ENCODE assay signal across 1 cellular context in the genomic region with DNA sequence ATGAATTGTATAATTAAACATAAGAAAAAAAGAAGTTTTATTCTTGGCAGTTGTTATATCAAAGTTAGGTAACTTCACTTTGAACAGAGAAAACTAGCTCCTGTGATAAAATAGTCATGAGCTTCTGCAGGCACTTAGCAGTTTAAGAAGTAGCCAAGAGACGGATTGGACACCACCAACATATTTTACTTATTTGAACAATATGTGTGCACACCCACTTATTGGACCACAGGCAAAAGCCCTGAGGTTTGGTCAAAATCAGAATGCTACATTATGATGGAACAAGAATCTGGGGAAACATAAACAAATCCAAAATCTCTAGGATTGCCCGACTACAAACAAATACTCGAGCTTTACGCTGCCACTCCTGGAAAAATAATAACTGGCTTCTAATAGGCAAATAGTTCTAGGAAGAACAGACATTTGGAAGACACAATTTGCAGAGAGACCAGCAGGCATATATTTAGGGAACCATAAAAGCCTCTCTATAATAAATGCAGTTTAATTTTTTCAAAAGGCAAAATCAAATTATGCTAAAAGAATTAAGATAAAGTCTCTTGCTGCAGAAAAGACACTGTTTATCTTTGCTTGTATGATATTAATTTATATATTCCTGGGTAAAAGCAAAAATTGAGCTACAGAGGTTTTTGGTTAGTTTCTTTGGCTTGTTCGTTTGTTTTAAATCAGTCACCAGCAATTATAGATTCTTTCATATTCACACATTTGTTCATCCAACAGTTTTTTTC.
TF ChIP-seq lines count a peak whose summit lies in the region.

No MANE protein-coding gene starts in this region.

TF ChIP-seq in K562, 482 proteins besides CTCF, POLR2A, EP300 and RAD21:
- no peak for TF ChIP-seq FIP1L1 (IDR thresholded peaks at IDR 0.05; ENCODE audit: low read depth, low read length, poor library complexity, severe bottlenecking)
- TF ChIP-seq, protein P1, sequence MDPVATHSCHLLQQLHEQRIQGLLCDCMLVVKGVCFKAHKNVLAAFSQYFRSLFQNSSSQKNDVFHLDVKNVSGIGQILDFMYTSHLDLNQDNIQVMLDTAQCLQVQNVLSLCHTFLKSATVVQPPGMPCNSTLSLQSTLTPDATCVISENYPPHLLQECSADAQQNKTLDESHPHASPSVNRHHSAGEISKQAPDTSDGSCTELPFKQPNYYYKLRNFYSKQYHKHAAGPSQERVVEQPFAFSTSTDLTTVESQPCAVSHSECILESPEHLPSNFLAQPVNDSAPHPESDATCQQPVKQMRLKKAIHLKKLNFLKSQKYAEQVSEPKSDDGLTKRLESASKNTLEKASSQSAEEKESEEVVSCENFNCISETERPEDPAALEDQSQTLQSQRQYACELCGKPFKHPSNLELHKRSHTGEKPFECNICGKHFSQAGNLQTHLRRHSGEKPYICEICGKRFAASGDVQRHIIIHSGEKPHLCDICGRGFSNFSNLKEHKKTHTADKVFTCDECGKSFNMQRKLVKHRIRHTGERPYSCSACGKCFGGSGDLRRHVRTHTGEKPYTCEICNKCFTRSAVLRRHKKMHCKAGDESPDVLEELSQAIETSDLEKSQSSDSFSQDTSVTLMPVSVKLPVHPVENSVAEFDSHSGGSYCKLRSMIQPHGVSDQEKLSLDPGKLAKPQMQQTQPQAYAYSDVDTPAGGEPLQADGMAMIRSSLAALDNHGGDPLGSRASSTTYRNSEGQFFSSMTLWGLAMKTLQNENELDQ (CRISPR knock-in tag; IDR thresholded peaks at IDR 0.05; ENCODE audit: borderline replicate concordance) = no peak
- TF ChIP-seq, protein P2, sequence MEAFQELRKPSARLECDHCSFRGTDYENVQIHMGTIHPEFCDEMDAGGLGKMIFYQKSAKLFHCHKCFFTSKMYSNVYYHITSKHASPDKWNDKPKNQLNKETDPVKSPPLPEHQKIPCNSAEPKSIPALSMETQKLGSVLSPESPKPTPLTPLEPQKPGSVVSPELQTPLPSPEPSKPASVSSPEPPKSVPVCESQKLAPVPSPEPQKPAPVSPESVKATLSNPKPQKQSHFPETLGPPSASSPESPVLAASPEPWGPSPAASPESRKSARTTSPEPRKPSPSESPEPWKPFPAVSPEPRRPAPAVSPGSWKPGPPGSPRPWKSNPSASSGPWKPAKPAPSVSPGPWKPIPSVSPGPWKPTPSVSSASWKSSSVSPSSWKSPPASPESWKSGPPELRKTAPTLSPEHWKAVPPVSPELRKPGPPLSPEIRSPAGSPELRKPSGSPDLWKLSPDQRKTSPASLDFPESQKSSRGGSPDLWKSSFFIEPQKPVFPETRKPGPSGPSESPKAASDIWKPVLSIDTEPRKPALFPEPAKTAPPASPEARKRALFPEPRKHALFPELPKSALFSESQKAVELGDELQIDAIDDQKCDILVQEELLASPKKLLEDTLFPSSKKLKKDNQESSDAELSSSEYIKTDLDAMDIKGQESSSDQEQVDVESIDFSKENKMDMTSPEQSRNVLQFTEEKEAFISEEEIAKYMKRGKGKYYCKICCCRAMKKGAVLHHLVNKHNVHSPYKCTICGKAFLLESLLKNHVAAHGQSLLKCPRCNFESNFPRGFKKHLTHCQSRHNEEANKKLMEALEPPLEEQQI (IDR thresholded peaks at IDR 0.05) = no peak
- TF ChIP-seq, protein P3, sequence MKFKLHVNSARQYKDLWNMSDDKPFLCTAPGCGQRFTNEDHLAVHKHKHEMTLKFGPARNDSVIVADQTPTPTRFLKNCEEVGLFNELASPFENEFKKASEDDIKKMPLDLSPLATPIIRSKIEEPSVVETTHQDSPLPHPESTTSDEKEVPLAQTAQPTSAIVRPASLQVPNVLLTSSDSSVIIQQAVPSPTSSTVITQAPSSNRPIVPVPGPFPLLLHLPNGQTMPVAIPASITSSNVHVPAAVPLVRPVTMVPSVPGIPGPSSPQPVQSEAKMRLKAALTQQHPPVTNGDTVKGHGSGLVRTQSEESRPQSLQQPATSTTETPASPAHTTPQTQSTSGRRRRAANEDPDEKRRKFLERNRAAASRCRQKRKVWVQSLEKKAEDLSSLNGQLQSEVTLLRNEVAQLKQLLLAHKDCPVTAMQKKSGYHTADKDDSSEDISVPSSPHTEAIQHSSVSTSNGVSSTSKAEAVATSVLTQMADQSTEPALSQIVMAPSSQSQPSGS (CRISPR knock-in tag; IDR thresholded peaks at IDR 0.05) = no peak
- no peak for TF ChIP-seq MEF2D (tag; conservative IDR thresholded peaks at IDR 0.05; ENCODE audit: low read depth)
- TF ChIP-seq, protein P4, sequence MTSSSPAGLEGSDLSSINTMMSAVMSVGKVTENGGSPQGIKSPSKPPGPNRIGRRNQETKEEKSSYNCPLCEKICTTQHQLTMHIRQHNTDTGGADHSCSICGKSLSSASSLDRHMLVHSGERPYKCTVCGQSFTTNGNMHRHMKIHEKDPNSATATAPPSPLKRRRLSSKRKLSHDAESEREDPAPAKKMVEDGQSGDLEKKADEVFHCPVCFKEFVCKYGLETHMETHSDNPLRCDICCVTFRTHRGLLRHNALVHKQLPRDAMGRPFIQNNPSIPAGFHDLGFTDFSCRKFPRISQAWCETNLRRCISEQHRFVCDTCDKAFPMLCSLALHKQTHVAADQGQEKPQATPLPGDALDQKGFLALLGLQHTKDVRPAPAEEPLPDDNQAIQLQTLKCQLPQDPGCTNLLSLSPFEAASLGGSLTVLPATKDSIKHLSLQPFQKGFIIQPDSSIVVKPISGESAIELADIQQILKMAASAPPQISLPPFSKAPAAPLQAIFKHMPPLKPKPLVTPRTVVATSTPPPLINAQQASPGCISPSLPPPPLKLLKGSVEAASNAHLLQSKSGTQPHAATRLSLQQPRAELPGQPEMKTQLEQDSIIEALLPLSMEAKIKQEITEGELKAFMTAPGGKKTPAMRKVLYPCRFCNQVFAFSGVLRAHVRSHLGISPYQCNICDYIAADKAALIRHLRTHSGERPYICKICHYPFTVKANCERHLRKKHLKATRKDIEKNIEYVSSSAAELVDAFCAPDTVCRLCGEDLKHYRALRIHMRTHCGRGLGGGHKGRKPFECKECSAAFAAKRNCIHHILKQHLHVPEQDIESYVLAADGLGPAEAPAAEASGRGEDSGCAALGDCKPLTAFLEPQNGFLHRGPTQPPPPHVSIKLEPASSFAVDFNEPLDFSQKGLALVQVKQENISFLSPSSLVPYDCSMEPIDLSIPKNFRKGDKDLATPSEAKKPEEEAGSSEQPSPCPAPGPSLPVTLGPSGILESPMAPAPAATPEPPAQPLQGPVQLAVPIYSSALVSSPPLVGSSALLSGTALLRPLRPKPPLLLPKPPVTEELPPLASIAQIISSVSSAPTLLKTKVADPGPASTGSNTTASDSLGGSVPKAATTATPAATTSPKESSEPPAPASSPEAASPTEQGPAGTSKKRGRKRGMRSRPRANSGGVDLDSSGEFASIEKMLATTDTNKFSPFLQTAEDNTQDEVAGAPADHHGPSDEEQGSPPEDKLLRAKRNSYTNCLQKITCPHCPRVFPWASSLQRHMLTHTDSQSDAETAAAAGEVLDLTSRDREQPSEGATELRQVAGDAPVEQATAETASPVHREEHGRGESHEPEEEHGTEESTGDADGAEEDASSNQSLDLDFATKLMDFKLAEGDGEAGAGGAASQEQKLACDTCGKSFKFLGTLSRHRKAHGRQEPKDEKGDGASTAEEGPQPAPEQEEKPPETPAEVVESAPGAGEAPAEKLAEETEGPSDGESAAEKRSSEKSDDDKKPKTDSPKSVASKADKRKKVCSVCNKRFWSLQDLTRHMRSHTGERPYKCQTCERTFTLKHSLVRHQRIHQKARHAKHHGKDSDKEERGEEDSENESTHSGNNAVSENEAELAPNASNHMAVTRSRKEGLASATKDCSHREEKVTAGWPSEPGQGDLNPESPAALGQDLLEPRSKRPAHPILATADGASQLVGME (CRISPR knock-in tag; IDR thresholded peaks at IDR 0.05) = no peak
- TF ChIP-seq, protein P5, sequence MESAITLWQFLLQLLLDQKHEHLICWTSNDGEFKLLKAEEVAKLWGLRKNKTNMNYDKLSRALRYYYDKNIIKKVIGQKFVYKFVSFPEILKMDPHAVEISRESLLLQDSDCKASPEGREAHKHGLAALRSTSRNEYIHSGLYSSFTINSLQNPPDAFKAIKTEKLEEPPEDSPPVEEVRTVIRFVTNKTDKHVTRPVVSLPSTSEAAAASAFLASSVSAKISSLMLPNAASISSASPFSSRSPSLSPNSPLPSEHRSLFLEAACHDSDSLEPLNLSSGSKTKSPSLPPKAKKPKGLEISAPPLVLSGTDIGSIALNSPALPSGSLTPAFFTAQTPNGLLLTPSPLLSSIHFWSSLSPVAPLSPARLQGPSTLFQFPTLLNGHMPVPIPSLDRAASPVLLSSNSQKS (CRISPR knock-in tag; IDR thresholded peaks at IDR 0.05) = no peak
- TF ChIP-seq PURB (CRISPR knock-in tag; IDR thresholded peaks at IDR 0.05; ENCODE audit: low read depth) = no peak
- no peak for TF ChIP-seq NFATC3 (IDR thresholded peaks at IDR 0.05)
- TF ChIP-seq, protein P6, sequence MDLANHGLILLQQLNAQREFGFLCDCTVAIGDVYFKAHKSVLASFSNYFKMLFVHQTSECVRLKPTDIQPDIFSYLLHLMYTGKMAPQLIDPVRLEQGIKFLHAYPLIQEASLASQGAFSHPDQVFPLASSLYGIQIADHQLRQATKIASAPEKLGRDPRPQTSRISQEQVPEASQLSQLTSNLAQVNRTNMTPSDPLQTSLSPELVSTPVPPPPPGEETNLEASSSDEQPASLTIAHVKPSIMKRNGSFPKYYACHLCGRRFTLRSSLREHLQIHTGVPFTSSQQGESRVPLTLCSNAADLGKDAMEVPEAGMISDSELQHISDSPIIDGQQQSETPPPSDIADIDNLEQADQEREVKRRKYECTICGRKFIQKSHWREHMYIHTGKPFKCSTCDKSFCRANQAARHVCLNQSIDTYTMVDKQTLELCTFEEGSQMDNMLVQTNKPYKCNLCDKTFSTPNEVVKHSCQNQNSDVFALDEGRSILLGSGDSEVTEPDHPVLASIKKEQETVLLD (IDR thresholded peaks at IDR 0.05) = no peak
- no peak for TF ChIP-seq RBM14 (IDR thresholded peaks at IDR 0.05; ENCODE audit: borderline replicate concordance, insufficient read depth, low read depth, low read length)
- TF ChIP-seq TBP (optimal IDR thresholded peaks at IDR 0.05; ENCODE audit: low read depth, low read length) = no peak
